14 cellular contexts compared by ENCODE assay signal in genomic region chr11:68524213-68524612, GRCh38.
DNase-seq lines count a peak whose midpoint lies in the region; ATAC-seq and TF ChIP-seq lines count a peak whose summit lies in the region.
"Had no signal": no experiment of that assay in that cellular context is flagged by ENCODE, and none has a peak within 500 bp of the region (broad histone marks: within the 10 kb centered on the region; RNA-seq: fewer than 3 reads in every experiment).

No MANE protein-coding gene starts in this region.

- H3K36me3 ChIP-seq in body of pancreas (replicated peaks in 1 of 2; ENCODE audit: insufficient read depth in 1 of 2, low read depth in 2 of 2) = peaks cover 0 to 12% of the 10 kb centered on the region in 2 donors

- peak overlapping the region; percentile 53 for H3K27ac Mint-ChIP-seq in activated naive CD4-positive, alpha-beta T cell treated with anti-CD3 and anti-CD28 coated beads, Interleukin-2, amount 50 U/mL, for 24 hours
- peak overlapping the region; percentile 18 for H3K27ac Mint-ChIP-seq in activated naive CD8-positive, alpha-beta T cell treated with anti-CD3 and anti-CD28 coated beads for 36 hours
- peak overlapping the region; percentile 75 for H3K27ac Mint-ChIP-seq in stimulated activated naive B cell treated with anti-CD40 and anti-IgM and Interleukin-4, amounts not matched to agents 10 μg/mL and 1 μg/mL and 100 μg/mL, for 72 hours
- H3K27ac Mint-ChIP-seq: activated CD4-positive, alpha-beta T cell treated with anti-CD3 and anti-CD28 coated beads, Interleukin-2, amount 10 ng/mL, durations not matched to agents 7 days and 5 days had no signal

- H3K4me1 ChIP-seq in body of pancreas = peaks cover 23% of the 10 kb centered on the region

- no peak for TF ChIP-seq CTCF in body of pancreas (IDR thresholded peaks at IDR 0.05)

- H3K36me3 Mint-ChIP-seq in activated naive CD4-positive, alpha-beta T cell treated with anti-CD3 and anti-CD28 coated beads, Interleukin-2, amount 50 U/mL, for 24 hours = peaks cover 26% of the 10 kb centered on the region
- H3K36me3 Mint-ChIP-seq in activated naive CD8-positive, alpha-beta T cell treated with anti-CD3 and anti-CD28 coated beads for 36 hours = peaks cover 75% of the 10 kb centered on the region
- peaks cover 56 to 77% of the 10 kb centered on the region in 2 donors for H3K36me3 Mint-ChIP-seq in stimulated activated naive B cell treated with anti-CD40 and anti-IgM and Interleukin-4, amounts not matched to agents 10 μg/mL and 1 μg/mL and 100 μg/mL, for 72 hours

- WGBS in body of pancreas, 2 donors = 55 to 73% methylated on average over 2 of the region's 2 CpGs

- no peak for ATAC-seq in stimulated activated naive B cell treated with anti-CD40 and anti-IgM and Interleukin-4, amounts not matched to agents 10 μg/mL and 1 μg/mL and 100 μg/mL, for 72 hours (replicated peaks)
- ATAC-seq in GM21381 (IDR thresholded peaks at IDR 0.05; ENCODE audit: unreplicated experiment) (no peak), body of pancreas (no peak)

- H3K9me3 Mint-ChIP-seq in activated naive CD4-positive, alpha-beta T cell treated with anti-CD3 and anti-CD28 coated beads, Interleukin-2, amount 50 U/mL, for 24 hours = no peaks in the 10 kb centered on the region
- H3K9me3 Mint-ChIP-seq in activated naive CD8-positive, alpha-beta T cell treated with anti-CD3 and anti-CD28 coated beads for 36 hours = no peaks in the 10 kb centered on the region
- H3K9me3 Mint-ChIP-seq in stimulated activated naive B cell treated with anti-CD40 and anti-IgM and Interleukin-4, amounts not matched to agents 10 μg/mL and 1 μg/mL and 100 μg/mL, for 72 hours = no peaks in the 10 kb centered on the region
- H3K9me3 Mint-ChIP-seq: activated CD4-positive, alpha-beta T cell treated with anti-CD3 and anti-CD28 coated beads, Interleukin-2, amount 10 ng/mL, durations not matched to agents 7 days and 5 days had no signal

- peaks cover 97% of the 10 kb centered on the region for H3K4me1 Mint-ChIP-seq in activated naive CD4-positive, alpha-beta T cell treated with anti-CD3 and anti-CD28 coated beads, Interleukin-2, amount 50 U/mL, for 24 hours
- H3K4me1 Mint-ChIP-seq in activated naive CD8-positive, alpha-beta T cell treated with anti-CD3 and anti-CD28 coated beads for 36 hours = peaks cover 72% of the 10 kb centered on the region
- peaks cover 24 to 47% of the 10 kb centered on the region in 2 donors for H3K4me1 Mint-ChIP-seq in stimulated activated naive B cell treated with anti-CD40 and anti-IgM and Interleukin-4, amounts not matched to agents 10 μg/mL and 1 μg/mL and 100 μg/mL, for 72 hours

- H3K4me3 Mint-ChIP-seq in activated naive CD4-positive, alpha-beta T cell treated with anti-CD3 and anti-CD28 coated beads, Interleukin-2, amount 50 U/mL, for 24 hours = no peak overlapping the region
- no peak overlapping the region for H3K4me3 Mint-ChIP-seq in activated naive CD8-positive, alpha-beta T cell treated with anti-CD3 and anti-CD28 coated beads for 36 hours
- H3K4me3 Mint-ChIP-seq in stimulated activated naive B cell treated with anti-CD40 and anti-IgM and Interleukin-4, amounts not matched to agents 10 μg/mL and 1 μg/mL and 100 μg/mL, for 72 hours = no peak overlapping the region
- H3K4me3 Mint-ChIP-seq: activated CD4-positive, alpha-beta T cell treated with anti-CD3 and anti-CD28 coated beads, Interleukin-2, amount 10 ng/mL, durations not matched to agents 7 days and 5 days had no signal

- no peaks in the 10 kb centered on the region for H3K27me3 ChIP-seq in body of pancreas

- intact Hi-C loops in body of pancreas (cut with DNase I) = no loop called here

- no peak overlapping the region for H3K4me3 ChIP-seq in body of pancreas

- H3K9me3 ChIP-seq in body of pancreas = no peaks in the 10 kb centered on the region

- H3K27me3 Mint-ChIP-seq in activated naive CD4-positive, alpha-beta T cell treated with anti-CD3 and anti-CD28 coated beads, Interleukin-2, amount 50 U/mL, for 24 hours = no peaks in the 10 kb centered on the region
- no peaks in the 10 kb centered on the region for H3K27me3 Mint-ChIP-seq in activated naive CD8-positive, alpha-beta T cell treated with anti-CD3 and anti-CD28 coated beads for 36 hours
- H3K27me3 Mint-ChIP-seq in stimulated activated naive B cell treated with anti-CD40 and anti-IgM and Interleukin-4, amounts not matched to agents 10 μg/mL and 1 μg/mL and 100 μg/mL, for 72 hours = no peaks in the 10 kb centered on the region
- H3K27me3 Mint-ChIP-seq: activated CD4-positive, alpha-beta T cell treated with anti-CD3 and anti-CD28 coated beads, Interleukin-2, amount 10 ng/mL, durations not matched to agents 7 days and 5 days had no signal

- TF ChIP-seq POLR2A in body of pancreas (IDR thresholded peaks at IDR 0.05) = no peak

- peak overlapping the region in 1 of 4 donors; percentile 15 for H3K27ac ChIP-seq in body of pancreas

- no peak for DNase-seq in activated naive CD4-positive, alpha-beta T cell treated with anti-CD3 and anti-CD28 coated beads, Interleukin-2, amount 50 U/mL, for 16 hours
- no peak for DNase-seq in activated naive CD8-positive, alpha-beta T cell treated with anti-CD3 and anti-CD28 coated beads for 36 hours
- DNase-seq in lung microvascular endothelial cell (ENCODE audit: low read depth in 2 of 2) (peak; percentile 70 to 85), cerebellar nuclear complex (lab: John Stamatoyannopoulos, UW) (no peak), body of pancreas (no peak)
- DNase-seq in stimulated activated naive B cell treated with anti-CD40 and anti-IgM and Interleukin-4, amounts not matched to agents 10 μg/mL and 1 μg/mL and 100 μg/mL, for 72 hours = no peak
- DNase-seq: activated CD4-positive, alpha-beta T cell treated with anti-CD3 and anti-CD28 coated beads, Interleukin-2, amount 10 ng/mL, durations not matched to agents 7 days and 5 days; activated naive CD4-positive, alpha-beta T cell treated with Interleukin-2 at 50 U/mL for 16 hours; effector memory CD4-positive, alpha-beta T cell; mammary epithelial cell; NCI-H1694 treated with DMSO at 0.1 percent for 48 hours; NK-92 treated with Interleukin-12 subunit alpha and Interleukin-12 subunit beta, amount 100 ng/mL, for 24 hours had no signal

Comparison
In these comparisons a context has a peak if more than half of its experiments do, and no peak if none do; other contexts are left out.
1. H3K27ac Mint-ChIP-seq: peak in every context shown above with its lines; median percentile 75 in stimulated activated naive B cell treated with anti-CD40 and anti-IgM and Interleukin-4, amounts not matched to agents 10 μg/mL and 1 μg/mL and 100 μg/mL, for 72 hours; 53 in activated naive CD4-positive, alpha-beta T cell treated with anti-CD3 and anti-CD28 coated beads, Interleukin-2, amount 50 U/mL, for 24 hours; 18 in activated naive CD8-positive, alpha-beta T cell treated with anti-CD3 and anti-CD28 coated beads for 36 hours.
2. DNase-seq: peak in lung microvascular endothelial cell (2 of 2); none in activated naive CD4-positive, alpha-beta T cell treated with anti-CD3 and anti-CD28 coated beads, Interleukin-2, amount 50 U/mL, for 16 hours (single experiment), activated naive CD8-positive, alpha-beta T cell treated with anti-CD3 and anti-CD28 coated beads for 36 hours (single experiment), stimulated activated naive B cell treated with anti-CD40 and anti-IgM and Interleukin-4, amounts not matched to agents 10 μg/mL and 1 μg/mL and 100 μg/mL, for 72 hours (single experiment), cerebellar nuclear complex (0 of 2) and body of pancreas (0 of 4).